8 cellular contexts compared by ENCODE assay signal in the genomic region with DNA sequence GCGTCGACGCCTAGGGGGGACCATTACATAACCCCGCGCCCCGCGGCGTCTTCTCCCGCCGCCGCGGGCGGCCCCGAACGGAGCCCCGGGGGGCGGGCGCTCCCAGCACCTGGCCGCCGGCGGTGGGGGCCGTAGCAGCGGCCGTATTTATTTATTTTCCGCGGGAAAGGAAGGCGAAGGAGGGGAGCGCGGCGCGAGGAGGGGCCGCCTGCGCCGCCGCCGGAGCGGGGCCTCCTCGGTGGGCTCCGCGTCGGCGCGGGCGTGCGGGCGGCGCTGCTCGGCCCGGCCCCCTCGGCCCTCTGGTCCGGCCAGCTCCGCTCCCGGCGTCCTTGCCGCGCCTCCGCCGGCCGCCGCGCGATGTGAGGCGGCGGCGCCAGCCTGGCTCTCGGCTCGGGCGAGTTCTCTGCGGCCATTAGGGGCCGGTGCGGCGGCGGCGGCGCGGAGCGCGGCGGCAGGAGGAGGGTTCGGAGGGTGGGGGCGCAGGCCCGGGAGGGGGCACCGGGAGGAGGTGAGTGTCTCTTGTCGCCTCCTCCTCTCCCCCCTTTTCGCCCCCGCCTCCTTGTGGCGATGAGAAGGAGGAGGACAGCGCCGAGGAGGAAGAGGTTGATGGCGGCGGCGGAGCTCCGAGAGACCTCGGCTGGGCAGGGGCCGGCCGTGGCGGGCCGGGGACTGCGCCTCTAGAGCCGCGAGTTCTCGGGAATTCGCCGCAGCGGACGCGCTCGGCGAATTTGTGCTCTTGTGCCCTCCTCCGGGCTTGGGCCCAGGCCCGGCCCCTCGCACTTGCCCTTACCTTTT.
DNase-seq lines count a peak whose midpoint lies in the region; ATAC-seq and TF ChIP-seq lines count a peak whose summit lies in the region.

Gene EP300, plus strand, starts transcription at position 570 of the 795 bp plus-strand sequence. CDS start 413 bp downstream, outside the sequence.

- no peak within 1 kb of the TSS for H2AFZ ChIP-seq in OCI-LY1 (ENCODE audit: low read length)

- peak within 1 kb of the TSS; percentile 75 for H3K4me2 ChIP-seq in OCI-LY1 (ENCODE audit: low read length)

- H3K27me3 ChIP-seq in OCI-LY1 (ENCODE audit: insufficient read depth, low read length): no peaks in the 10 kb centered on the region
- H3K27me3 ChIP-seq in mucosa of rectum (ENCODE audit: control insufficient read depth in 2 of 2, insufficient read depth in 2 of 2, low read length in 2 of 2): no peaks in the 10 kb centered on the region

- H3K36me3 ChIP-seq in OCI-LY1 (ENCODE audit: insufficient read depth, low read length) (peaks cover 14% of the 10 kb centered on the region; the same call in 1 of the 2 replicates), mucosa of rectum (ENCODE audit: control insufficient read depth in 2 of 2, insufficient read depth in 2 of 2, low read length in 2 of 2) (no peaks in the 10 kb centered on the region)

- peaks cover 48% of the 10 kb centered on the region for H3K79me2 ChIP-seq in OCI-LY1 (ENCODE audit: insufficient read depth, low read length)

- no peaks in the 10 kb centered on the region for H4K20me1 ChIP-seq in OCI-LY1 (ENCODE audit: insufficient read depth, low read length)

- H3K9me2 ChIP-seq in OCI-LY1 (ENCODE audit: low read depth, low read length): no peaks in the 10 kb centered on the region

- H3K9ac ChIP-seq in OCI-LY1 (ENCODE audit: low read length) (peak within 1 kb of the TSS; percentile 86), mucosa of rectum (ENCODE audit: low read depth in 1 of 2, low read length in 2 of 2) (peak within 1 kb of the TSS; percentile 96 to 99)

- H3K4me1 ChIP-seq in OCI-LY1 (ENCODE audit: insufficient read depth, low read length, severe bottlenecking): peaks cover 34% of the 10 kb centered on the region
- H3K4me1 ChIP-seq in mucosa of rectum (ENCODE audit: control insufficient read depth in 2 of 2, insufficient read depth in 2 of 2, low read length in 2 of 2): peaks cover 11 to 23% of the 10 kb centered on the region in 2 donors

- ATAC-seq in GM19025 (IDR thresholded peaks at IDR 0.05; ENCODE audit: low read depth, unreplicated experiment) (peak; percentile 40), HG03354 (IDR thresholded peaks at IDR 0.05; ENCODE audit: poor library complexity, severe bottlenecking, unreplicated experiment) (peak; percentile 42)

- H3K9me3 ChIP-seq in OCI-LY1 (ENCODE audit: low read length) (no peaks in the 10 kb centered on the region), mucosa of rectum (ENCODE audit: control insufficient read depth in 2 of 2, low read length in 2 of 2) (no peaks in the 10 kb centered on the region)

- peak in 13 of 14 donors; percentile 37 to 83 (median 67) for DNase-seq in C1 segment of cervical spinal cord (lab: John Stamatoyannopoulos, UW)
- peak; percentile 79 for DNase-seq in activated T-cell treated with anti-CD3 and anti-CD28 coated beads for 4 hours
- no peak for DNase-seq in epithelial cell of prostate (ENCODE audit: low read depth, low spot score)
- peak; percentile 86 for DNase-seq in stimulated activated CD8-positive, alpha-beta memory T cell treated with anti-CD3 and anti-CD28 coated beads, Interleukin-4, amount 100 ng/mL, for 48 hours

- peak; percentile 14; the same call in 1 of the 2 replicates for TF ChIP-seq CTCF in OCI-LY1 (IDR thresholded peaks at IDR 0.05; ENCODE audit: low read length)

- H3K4me3 ChIP-seq in OCI-LY1 (ENCODE audit: low read depth, low read length, poor library complexity, severe bottlenecking) (peak within 1 kb of the TSS; percentile 82), mucosa of rectum (ENCODE audit: low read length in 2 of 2) (peak within 1 kb of the TSS; percentile 85 to 97)

- peak within 1 kb of the TSS; percentile 84 for H3K27ac ChIP-seq in OCI-LY1 (ENCODE audit: low read depth, low read length, poor library complexity, severe bottlenecking)
- H3K27ac ChIP-seq in epithelial cell of prostate: peak within 1 kb of the TSS; percentile 97
- H3K27ac ChIP-seq in mucosa of rectum (ENCODE audit: low read depth in 2 of 2, low read length in 2 of 2): peak within 1 kb of the TSS; percentile 100

- no peaks in the 10 kb centered on the region for H3F3A ChIP-seq in OCI-LY1 (ENCODE audit: insufficient read depth, low read length)
